ENCODE assay signal across 17 cellular contexts in the genomic region with DNA sequence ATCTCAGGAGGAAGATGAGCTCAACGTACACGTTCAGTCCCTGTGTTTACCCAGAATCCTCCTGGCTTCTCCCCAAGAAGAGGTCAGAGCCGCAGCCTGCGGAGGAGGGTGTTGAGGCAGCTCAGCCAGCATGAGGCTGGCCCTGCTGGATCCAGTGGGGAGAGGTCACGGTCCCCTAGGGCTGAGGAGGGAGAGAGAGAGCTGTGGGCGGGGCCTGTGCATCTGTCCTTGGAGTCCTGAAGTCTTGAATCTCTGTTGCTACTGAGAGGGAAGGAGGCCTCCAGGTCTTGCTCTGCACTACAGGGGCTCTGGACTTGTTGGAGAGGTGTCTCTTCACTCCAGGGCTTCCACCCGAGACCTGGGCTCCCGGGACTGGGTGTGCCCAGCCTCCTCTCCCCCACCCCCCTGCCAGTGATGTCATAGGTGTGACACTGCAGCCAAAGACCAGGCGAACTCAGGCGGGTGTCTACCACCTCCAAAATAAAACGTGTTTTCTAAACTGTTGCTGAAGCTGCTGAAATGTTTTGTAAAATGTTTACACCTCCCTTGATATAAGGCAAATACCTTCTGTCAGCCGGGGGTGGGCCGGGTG.
A peak's percentile ranks its signal among the peaks of the same experiment; 100 is the strongest.
DNase-seq lines count a peak whose midpoint lies in the region; ATAC-seq, FAIRE-seq and TF ChIP-seq lines count a peak whose summit lies in the region.
"Had no signal": no experiment of that assay in that cellular context is flagged by ENCODE, and none has a peak within 500 bp of the region (broad histone marks: within the 10 kb centered on the region; RNA-seq: fewer than 3 reads in every experiment).

No MANE protein-coding gene starts in this region.

- no peak overlapping the region for H3K23ac ChIP-seq in H1 (ENCODE audit: insufficient read length)

- ATAC-seq in left ventricle myocardium superior (peak; percentile 38), left cardiac atrium (no peak), HG02588 (IDR thresholded peaks at IDR 0.05; ENCODE audit: unreplicated experiment) (no peak), HG02798 (IDR thresholded peaks at IDR 0.05; ENCODE audit: poor library complexity, unreplicated experiment) (no peak)

- peaks cover 13% of the 10 kb centered on the region; the same call in 1 of the 2 replicates for H3K23me2 ChIP-seq in H1 (ENCODE audit: low read depth, low read length)

- H3K9me3 Mint-ChIP-seq in neural progenitor cell: peaks cover 3% of the 10 kb centered on the region

- H3K27me3 ChIP-seq in H1 (replicated peaks in 1 of 4; ENCODE audit: control insufficient read depth in 3 of 4, extremely low read depth in 1 of 4, insufficient read depth in 3 of 4, low read length in 3 of 4): no peaks in the 10 kb centered on the region
- no peaks in the 10 kb centered on the region for H3K27me3 ChIP-seq in neural progenitor cell
- H3K27me3 ChIP-seq in spleen (replicated peaks in 1 of 7): peaks cover 0 to 30% (median 0%) of the 10 kb centered on the region in 7 donors
- H3K27me3 ChIP-seq: BLaER1 treated with 17β-estradiol and CSF1 and Interleukin-3, amounts not matched to agents 10 nM and 100 nM had no signal

- no peak overlapping the region for H3K27ac ChIP-seq in H1 (ENCODE audit: low read depth, low read length)
- H3K27ac ChIP-seq in neural progenitor cell: no peak overlapping the region
- H3K27ac ChIP-seq in spleen: no peak overlapping the region
- H3K27ac ChIP-seq: BLaER1 treated with 17β-estradiol and CSF1 and Interleukin-3, amounts not matched to agents 10 nM and 100 nM had no signal

- no peak overlapping the region for H3K56ac ChIP-seq in H1 (replicated peaks; ENCODE audit: insufficient read length, low read depth, low read length)

- H2BK12ac ChIP-seq in H1 (ENCODE audit: low read depth, low read length): no peak overlapping the region

- no peak overlapping the region for H4K5ac ChIP-seq in H1 (ENCODE audit: insufficient read length, low read depth, low read length)

- no peak for TF ChIP-seq RAD21 in H1 (IDR thresholded peaks at IDR 0.05 in 1 of 2, conservative IDR thresholded peaks at IDR 0.05 in 1 of 2; ENCODE audit: low read depth in 2 of 2, low read length in 2 of 2)

- TF ChIP-seq CTCF in H1 (IDR thresholded peaks at IDR 0.05; ENCODE audit: control extremely low read depth in 1 of 3, insufficient read depth in 1 of 3, low read depth in 1 of 3, low read length in 3 of 3) (no peak), neural progenitor cell (IDR thresholded peaks at IDR 0.05) (no peak), spleen (IDR thresholded peaks at IDR 0.05 in 8 of 11, conservative IDR thresholded peaks at IDR 0.05 in 3 of 11) (no peak)

- H2BK5ac ChIP-seq in H1 (ENCODE audit: low read depth, low read length): no peak overlapping the region; the same call in 1 of the 2 replicates

- no peak overlapping the region for H3K4me3 Mint-ChIP-seq in neural progenitor cell
- H3K4me3 Mint-ChIP-seq: CD4-positive, CD25-positive, alpha-beta regulatory T cell; HFFc6 had no signal

- no peak overlapping the region for H2BK15ac ChIP-seq in H1 (ENCODE audit: low read length)

- H2BK120ac ChIP-seq in H1 (replicated peaks; ENCODE audit: low read depth, low read length): no peak overlapping the region

- no peak overlapping the region for H2AFZ ChIP-seq in H1 (ENCODE audit: low read length)
- H2AFZ ChIP-seq in neural progenitor cell (replicated peaks): no peak overlapping the region

- H3K4me3 ChIP-seq in H1 (ENCODE audit: extremely low read depth in 1 of 4, insufficient read depth in 2 of 4, low read depth in 3 of 4, low read length in 4 of 4) (no peak overlapping the region), neural progenitor cell (no peak overlapping the region), spleen (no peak overlapping the region)
- H3K4me3 ChIP-seq: BLaER1 treated with 17β-estradiol and CSF1 and Interleukin-3, amounts not matched to agents 10 nM and 100 nM; HAP-1 had no signal

- H3K9ac ChIP-seq in H1 (replicated peaks in 1 of 4; ENCODE audit: extremely low read depth in 1 of 4, low read depth in 3 of 4, low read length in 3 of 4) (no peak overlapping the region), neural progenitor cell (no peak overlapping the region)
- H3K9ac ChIP-seq: BLaER1 treated with 17β-estradiol and CSF1 and Interleukin-3, amounts not matched to agents 10 nM and 100 nM had no signal

- no peaks in the 10 kb centered on the region for H3K36me3 ChIP-seq in H1 (ENCODE audit: control insufficient read depth in 2 of 4, insufficient read depth in 4 of 4, low read length in 3 of 4)
- no peaks in the 10 kb centered on the region for H3K36me3 ChIP-seq in neural progenitor cell
- H3K36me3 ChIP-seq in spleen: no peaks in the 10 kb centered on the region
- H3K36me3 ChIP-seq: BLaER1 treated with 17β-estradiol and CSF1 and Interleukin-3, amounts not matched to agents 10 nM and 100 nM; HAP-1 had no signal

- no peak overlapping the region for H2BK20ac ChIP-seq in H1 (ENCODE audit: low read length)

- WGBS in H1 (ENCODE audit: extremely low coverage in 1 of 2, insufficient coverage in 1 of 2, insufficient read length in 1 of 2, insufficient replicate concordance in 2 of 2, low coverage in 1 of 2, low lambda C conversion rate in 2 of 2, missing lambda C conversion rate in 1 of 2), 2 experiments: 82% methylated on average over 9 of the region's 13 CpGs; no CpG with 5 or more reads in 1 of the 2 experiments
- 48 to 60% (median 56%) methylated on average over 11 to 13 of the region's 13 CpGs for WGBS in spleen, 5 donors

- H4K91ac ChIP-seq in H1 (replicated peaks; ENCODE audit: insufficient read length, low read length): no peak overlapping the region

- no peak overlapping the region for H3K14ac ChIP-seq in H1 (ENCODE audit: insufficient read length)

- no peaks in the 10 kb centered on the region for H3K36me3 Mint-ChIP-seq in neural progenitor cell
- H3K36me3 Mint-ChIP-seq: CD4-positive, CD25-positive, alpha-beta regulatory T cell had no signal

- intact Hi-C loops in left ventricle myocardium superior (cut with micrococcal nuclease) (no loop called here), left cardiac atrium (cut with DNase I) (no loop called here), spleen (cut with DNase I; ENCODE audit: low total_unique reads) (no loop called here)

- H4K8ac ChIP-seq in H1 (ENCODE audit: extremely low read depth, insufficient read depth, low read length): peak overlapping the region; percentile 0; the same call in 1 of the 2 replicates

- H3K18ac ChIP-seq in H1 (ENCODE audit: extremely low read depth, low read length): no peak overlapping the region

- CTCF ChIA-PET in H1 (lab: Charles Lee; ENCODE audit: partially characterized antibody): interaction anchor here (1.1 to 2.1 kb wide), 6 partner anchors 19 to 176 kb away, joined by 3 to 5 read pairs (median 4); no protein-coding TSS in a partner anchor

- peaks cover 11% of the 10 kb centered on the region for H3K27me3 Mint-ChIP-seq in neural progenitor cell (ENCODE audit: insufficient read depth, low read depth)

- H3K27ac Mint-ChIP-seq in neural progenitor cell: peak overlapping the region; percentile 18
- H3K27ac Mint-ChIP-seq: CD4-positive, CD25-positive, alpha-beta regulatory T cell; HFFc6 had no signal

- FAIRE-seq in H1 (lab: Jason Lieb, UNC): no peak
- FAIRE-seq: G401.6, GM12892 had no signal

- peaks cover 4% of the 10 kb centered on the region for H3K4me1 Mint-ChIP-seq in neural progenitor cell
- H3K4me1 Mint-ChIP-seq: CD4-positive, CD25-positive, alpha-beta regulatory T cell had no signal

- H3K9me3 ChIP-seq in H1 (ENCODE audit: insufficient read depth in 2 of 2, low read depth in 1 of 2, low read length in 1 of 2): no peaks in the 10 kb centered on the region
- no peaks in the 10 kb centered on the region for H3K9me3 ChIP-seq in neural progenitor cell (ENCODE audit: low read depth)
- peaks cover 0 to 32% (median 15%) of the 10 kb centered on the region in 8 donors for H3K9me3 ChIP-seq in spleen
- H3K9me3 ChIP-seq: HAP-1 had no signal

- TF ChIP-seq EP300 in H1 (IDR thresholded peaks at IDR 0.05; ENCODE audit: borderline replicate concordance in 1 of 2, low read depth in 2 of 2, low read length in 2 of 2): no peak

- H3K79me2 ChIP-seq in H1 (ENCODE audit: control insufficient read depth in 1 of 2, insufficient read depth in 2 of 2, low read length in 2 of 2): no peaks in the 10 kb centered on the region
- no peaks in the 10 kb centered on the region for H3K79me2 ChIP-seq in neural progenitor cell (ENCODE audit: low read depth)

- peaks cover 0 to 18% of the 10 kb centered on the region in 2 experiments for H4K20me1 ChIP-seq in H1 (replicated peaks in 1 of 2; ENCODE audit: control insufficient read depth in 1 of 2, insufficient read depth in 2 of 2, low read length in 2 of 2)
- no peaks in the 10 kb centered on the region for H4K20me1 ChIP-seq in neural progenitor cell (ENCODE audit: low read depth)

- POLR2A ChIA-PET in H1 (lab: Charles Lee; ENCODE audit: partially characterized antibody): interaction anchor here (1.2 kb wide), 1 partner anchor 346 kb away, joined by 3 read pairs; no protein-coding TSS in a partner anchor

- H3K4ac ChIP-seq in H1 (replicated peaks; ENCODE audit: insufficient read length, low read depth, low read length): no peak overlapping the region

- no peak overlapping the region for H2AK5ac ChIP-seq in H1 (ENCODE audit: low read depth, low read length)

- TF ChIP-seq POLR2A in H1 (IDR thresholded peaks at IDR 0.05; ENCODE audit: control extremely low read depth in 1 of 2, low read depth in 2 of 2, low read length in 2 of 2) (no peak), spleen (IDR thresholded peaks at IDR 0.05) (no peak)

- peaks cover 5% of the 10 kb centered on the region for H3K79me1 ChIP-seq in H1 (ENCODE audit: low read depth, low read length)

- H3K4me2 ChIP-seq in H1 (ENCODE audit: insufficient read depth in 1 of 2, low read depth in 2 of 2, low read length in 2 of 2): no peak overlapping the region
- H3K4me2 ChIP-seq in neural progenitor cell: no peak overlapping the region
- H3K4me2 ChIP-seq: BLaER1 treated with 17β-estradiol and CSF1 and Interleukin-3, amounts not matched to agents 10 nM and 100 nM had no signal

- H3K4me1 ChIP-seq in H1 (replicated peaks in 1 of 4; ENCODE audit: control insufficient read depth in 3 of 4, insufficient read depth in 4 of 4, low read length in 3 of 4): 0 out of 7 replicates have a peak, but pooled peaks cover 0 to 3% (median 0%) of the 10 kb centered on the region in 4 experiments
- H3K4me1 ChIP-seq in neural progenitor cell: no peaks in the 10 kb centered on the region
- H3K4me1 ChIP-seq in spleen: no peaks in the 10 kb centered on the region
- H3K4me1 ChIP-seq: HAP-1 had no signal

- H3F3A ChIP-seq in neural progenitor cell (ENCODE audit: low read depth): no peaks in the 10 kb centered on the region

- DNase-seq in left ventricle myocardium superior (peak; percentile 44), left cardiac atrium (no peak), H1 (ENCODE audit: low read depth in 1 of 2, low spot score in 2 of 2) (no peak), neural progenitor cell (ENCODE audit: low spot score) (no peak), spleen (peak; percentile 48), iPS-NIHi11 (ENCODE audit: low spot score) (no peak)
- DNase-seq: ACHN; CD4-positive, CD25-positive, alpha-beta regulatory T cell; DMS 273 treated with DMSO at 0.1 percent for 48 hours; GOT3; HFFc6 had no signal

TF ChIP-seq in H1, 55 proteins besides CTCF, POLR2A, EP300 and RAD21 (continues in another document):
- TF ChIP-seq CHD1 (IDR thresholded peaks at IDR 0.05; ENCODE audit: low read depth, low read length) (no peak), HDAC2 (IDR thresholded peaks at IDR 0.05; ENCODE audit: borderline replicate concordance in 1 of 2, low read depth in 2 of 2, low read length in 2 of 2) (no peak)

Comparison
In these comparisons a context has a peak if more than half of its experiments do, and no peak if none do; other contexts are left out.
1. DNase-seq: peak in left ventricle myocardium superior (single experiment) and spleen (single experiment); none in left cardiac atrium (single experiment), H1 (0 of 2), neural progenitor cell (single experiment) and iPS-NIHi11 (single experiment).